2 cellular contexts compared by ENCODE assay signal in the genomic region with DNA sequence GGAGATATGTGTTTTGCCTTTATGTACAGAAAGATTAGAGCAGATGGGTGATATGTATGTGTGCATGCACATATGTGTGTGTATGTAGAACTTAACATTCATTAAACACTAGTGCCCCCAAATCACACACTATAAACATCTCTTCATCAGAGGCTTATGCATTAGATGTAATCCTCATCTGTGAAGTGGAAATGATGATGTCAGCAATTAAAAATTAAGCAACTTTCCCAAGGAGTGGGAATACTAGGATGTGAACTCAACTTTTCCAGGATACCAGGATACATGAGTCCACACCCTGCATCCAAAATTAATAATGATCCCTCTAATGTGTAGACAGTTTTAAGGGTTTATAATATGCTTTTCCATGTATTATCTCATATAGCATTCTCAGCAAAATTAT.
TF ChIP-seq lines count a peak whose summit lies in the region.

No MANE protein-coding gene starts in this region.

TF ChIP-seq in HepG2, 621 proteins besides CTCF, POLR2A, EP300 and RAD21 (continued from another document):
- TF ChIP-seq, protein P1, sequence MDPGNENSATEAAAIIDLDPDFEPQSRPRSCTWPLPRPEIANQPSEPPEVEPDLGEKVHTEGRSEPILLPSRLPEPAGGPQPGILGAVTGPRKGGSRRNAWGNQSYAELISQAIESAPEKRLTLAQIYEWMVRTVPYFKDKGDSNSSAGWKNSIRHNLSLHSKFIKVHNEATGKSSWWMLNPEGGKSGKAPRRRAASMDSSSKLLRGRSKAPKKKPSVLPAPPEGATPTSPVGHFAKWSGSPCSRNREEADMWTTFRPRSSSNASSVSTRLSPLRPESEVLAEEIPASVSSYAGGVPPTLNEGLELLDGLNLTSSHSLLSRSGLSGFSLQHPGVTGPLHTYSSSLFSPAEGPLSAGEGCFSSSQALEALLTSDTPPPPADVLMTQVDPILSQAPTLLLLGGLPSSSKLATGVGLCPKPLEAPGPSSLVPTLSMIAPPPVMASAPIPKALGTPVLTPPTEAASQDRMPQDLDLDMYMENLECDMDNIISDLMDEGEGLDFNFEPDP (CRISPR knock-in tag; conservative IDR thresholded peaks at IDR 0.05), result no peak
- TF ChIP-seq, protein P2, sequence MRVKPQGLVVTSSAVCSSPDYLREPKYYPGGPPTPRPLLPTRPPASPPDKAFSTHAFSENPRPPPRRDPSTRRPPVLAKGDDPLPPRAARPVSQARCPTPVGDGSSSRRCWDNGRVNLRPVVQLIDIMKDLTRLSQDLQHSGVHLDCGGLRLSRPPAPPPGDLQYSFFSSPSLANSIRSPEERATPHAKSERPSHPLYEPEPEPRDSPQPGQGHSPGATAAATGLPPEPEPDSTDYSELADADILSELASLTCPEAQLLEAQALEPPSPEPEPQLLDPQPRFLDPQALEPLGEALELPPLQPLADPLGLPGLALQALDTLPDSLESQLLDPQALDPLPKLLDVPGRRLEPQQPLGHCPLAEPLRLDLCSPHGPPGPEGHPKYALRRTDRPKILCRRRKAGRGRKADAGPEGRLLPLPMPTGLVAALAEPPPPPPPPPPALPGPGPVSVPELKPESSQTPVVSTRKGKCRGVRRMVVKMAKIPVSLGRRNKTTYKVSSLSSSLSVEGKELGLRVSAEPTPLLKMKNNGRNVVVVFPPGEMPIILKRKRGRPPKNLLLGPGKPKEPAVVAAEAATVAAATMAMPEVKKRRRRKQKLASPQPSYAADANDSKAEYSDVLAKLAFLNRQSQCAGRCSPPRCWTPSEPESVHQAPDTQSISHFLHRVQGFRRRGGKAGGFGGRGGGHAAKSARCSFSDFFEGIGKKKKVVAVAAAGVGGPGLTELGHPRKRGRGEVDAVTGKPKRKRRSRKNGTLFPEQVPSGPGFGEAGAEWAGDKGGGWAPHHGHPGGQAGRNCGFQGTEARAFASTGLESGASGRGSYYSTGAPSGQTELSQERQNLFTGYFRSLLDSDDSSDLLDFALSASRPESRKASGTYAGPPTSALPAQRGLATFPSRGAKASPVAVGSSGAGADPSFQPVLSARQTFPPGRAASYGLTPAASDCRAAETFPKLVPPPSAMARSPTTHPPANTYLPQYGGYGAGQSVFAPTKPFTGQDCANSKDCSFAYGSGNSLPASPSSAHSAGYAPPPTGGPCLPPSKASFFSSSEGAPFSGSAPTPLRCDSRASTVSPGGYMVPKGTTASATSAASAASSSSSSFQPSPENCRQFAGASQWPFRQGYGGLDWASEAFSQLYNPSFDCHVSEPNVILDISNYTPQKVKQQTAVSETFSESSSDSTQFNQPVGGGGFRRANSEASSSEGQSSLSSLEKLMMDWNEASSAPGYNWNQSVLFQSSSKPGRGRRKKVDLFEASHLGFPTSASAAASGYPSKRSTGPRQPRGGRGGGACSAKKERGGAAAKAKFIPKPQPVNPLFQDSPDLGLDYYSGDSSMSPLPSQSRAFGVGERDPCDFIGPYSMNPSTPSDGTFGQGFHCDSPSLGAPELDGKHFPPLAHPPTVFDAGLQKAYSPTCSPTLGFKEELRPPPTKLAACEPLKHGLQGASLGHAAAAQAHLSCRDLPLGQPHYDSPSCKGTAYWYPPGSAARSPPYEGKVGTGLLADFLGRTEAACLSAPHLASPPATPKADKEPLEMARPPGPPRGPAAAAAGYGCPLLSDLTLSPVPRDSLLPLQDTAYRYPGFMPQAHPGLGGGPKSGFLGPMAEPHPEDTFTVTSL (CRISPR knock-in tag; IDR thresholded peaks at IDR 0.05; ENCODE audit: borderline replicate concordance), result no peak
- TF ChIP-seq HDAC1 (CRISPR knock-in tag; IDR thresholded peaks at IDR 0.05) (no peak), ZFP1 (CRISPR knock-in tag; IDR thresholded peaks at IDR 0.05) (no peak), MAFK (conservative IDR thresholded peaks at IDR 0.05 in 1 of 2, IDR thresholded peaks at IDR 0.05 in 1 of 2; ENCODE audit: low read length in 2 of 2) (peak; percentile 97 to 99)

TF ChIP-seq in K562, 482 proteins besides CTCF, POLR2A, EP300 and RAD21 (continued from another document):
- TF ChIP-seq, protein P3, sequence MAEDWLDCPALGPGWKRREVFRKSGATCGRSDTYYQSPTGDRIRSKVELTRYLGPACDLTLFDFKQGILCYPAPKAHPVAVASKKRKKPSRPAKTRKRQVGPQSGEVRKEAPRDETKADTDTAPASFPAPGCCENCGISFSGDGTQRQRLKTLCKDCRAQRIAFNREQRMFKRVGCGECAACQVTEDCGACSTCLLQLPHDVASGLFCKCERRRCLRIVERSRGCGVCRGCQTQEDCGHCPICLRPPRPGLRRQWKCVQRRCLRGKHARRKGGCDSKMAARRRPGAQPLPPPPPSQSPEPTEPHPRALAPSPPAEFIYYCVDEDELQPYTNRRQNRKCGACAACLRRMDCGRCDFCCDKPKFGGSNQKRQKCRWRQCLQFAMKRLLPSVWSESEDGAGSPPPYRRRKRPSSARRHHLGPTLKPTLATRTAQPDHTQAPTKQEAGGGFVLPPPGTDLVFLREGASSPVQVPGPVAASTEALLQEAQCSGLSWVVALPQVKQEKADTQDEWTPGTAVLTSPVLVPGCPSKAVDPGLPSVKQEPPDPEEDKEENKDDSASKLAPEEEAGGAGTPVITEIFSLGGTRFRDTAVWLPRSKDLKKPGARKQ (CRISPR knock-in tag; IDR thresholded peaks at IDR 0.05), result no peak
- peak; percentile 88 for TF ChIP-seq MAFK (IDR thresholded peaks at IDR 0.05; ENCODE audit: low read length)
